8 cellular contexts compared by ENCODE assay signal in the genomic region with DNA sequence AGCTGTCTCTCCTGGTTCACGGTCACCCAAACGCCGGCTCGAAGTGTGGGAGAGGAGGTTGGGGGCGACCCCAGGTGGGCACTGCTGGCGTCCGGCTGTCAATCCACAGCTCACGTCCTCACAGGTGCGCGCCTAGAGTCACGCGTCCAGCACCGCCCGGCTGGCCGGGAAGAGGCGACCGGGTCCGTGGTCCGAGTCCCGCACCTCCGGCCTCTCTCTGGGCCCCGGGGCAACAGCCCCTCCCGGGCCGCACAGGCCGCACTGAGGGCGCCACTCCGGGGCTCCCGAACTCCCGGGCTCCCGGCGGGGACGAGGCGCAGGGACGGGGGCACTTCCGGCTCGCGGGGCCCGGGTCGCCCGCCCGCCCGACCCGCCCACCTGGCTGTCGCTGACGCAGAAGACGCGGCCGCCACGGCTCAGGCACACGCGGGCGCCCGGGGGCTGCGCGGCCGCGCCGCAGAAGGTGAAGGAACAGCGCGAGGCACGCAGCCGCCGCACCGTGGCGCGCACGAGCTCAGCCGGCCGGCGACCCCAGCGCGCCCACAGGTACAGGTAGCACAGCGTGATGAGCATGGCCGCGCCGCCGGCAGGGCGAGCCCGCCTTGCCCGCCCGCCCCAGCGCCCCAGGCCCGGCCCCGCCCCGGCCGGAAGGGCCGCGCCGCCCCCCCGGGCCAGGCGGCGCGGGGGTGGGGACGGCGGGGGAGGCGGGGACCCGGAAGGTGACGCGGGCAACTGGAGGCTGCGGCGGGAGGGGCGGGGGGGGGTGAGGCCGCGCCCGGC. TPM values are rescaled to one million over a fixed set of nuclear protein-coding genes. Genes with fewer than 3 reads are reported as not detected.
DNase-seq lines count a peak whose midpoint lies in the region; ATAC-seq and TF ChIP-seq lines count a peak whose summit lies in the region.

A gene (minus strand): TSS at position 604 of the 780 bp plus-strand sequence. CDS start 31 bp downstream, at position 573.

- intact Hi-C loops in gastrocnemius medialis (cut with DNase I; ENCODE audit: low total_unique reads): loop anchor here (1.0 to 10.0 kb wide), 2 partner anchors 24 to 119 kb away; no protein-coding TSS in a partner anchor

- in situ Hi-C loops in gastrocnemius medialis (cut with MboI; ENCODE audit: low sequenced_read_pairs in 4 of 4): no loop called here

- no peaks in the 10 kb centered on the region for H3K27me3 ChIP-seq in hepatocyte
- no peaks in the 10 kb centered on the region for H3K27me3 ChIP-seq in gastrocnemius medialis

- peak within 1 kb of the TSS; percentile 88 for H3K4me3 Mint-ChIP-seq in T-helper 17 cell

- H3K9me3 ChIP-seq in T-helper 17 cell (ENCODE audit: control insufficient read depth, low read length, poor library complexity, severe bottlenecking) (no peaks in the 10 kb centered on the region), hepatocyte (ENCODE audit: low read depth) (no peaks in the 10 kb centered on the region), gastrocnemius medialis (no peaks in the 10 kb centered on the region)

- no peaks in the 10 kb centered on the region for H3K9me2 ChIP-seq in hepatocyte (replicated peaks; ENCODE audit: insufficient read depth)

- H3K79me2 ChIP-seq in hepatocyte: peaks cover 5% of the 10 kb centered on the region

- WGBS in hepatocyte (ENCODE audit: low lambda C conversion rate, missing lambda C conversion rate): 1% methylated on average over 58 of the region's 105 CpGs

- DNase-seq in HEK293T (ENCODE audit: extremely low spot score): peak; percentile 74
- DNase-seq in NB4 (ENCODE audit: low read depth): peak; percentile 78
- DNase-seq in T-helper 17 cell: peak; percentile 64 to 74 (median 74)
- DNase-seq in amygdala (lab: John Stamatoyannopoulos, UW): peak in 34 of 56 donors; percentile 13 to 83 (median 44)
- peak; percentile 89 for DNase-seq in hepatocyte (ENCODE audit: low spot score)
- peak; percentile 17 to 60 for DNase-seq in gastrocnemius medialis
- DNase-seq in pons (ENCODE audit: low spot score): no peak

- peak within 1 kb of the TSS; percentile 21 for H3K27ac Mint-ChIP-seq in T-helper 17 cell

- TF ChIP-seq POLR2A in NB4 (IDR thresholded peaks at IDR 0.05; ENCODE audit: extremely low read depth, insufficient read length): peak; percentile 56
- TF ChIP-seq POLR2A in gastrocnemius medialis (IDR thresholded peaks at IDR 0.05): peak in 1 of 2 donors; percentile 67

- H4K20me1 ChIP-seq in hepatocyte (ENCODE audit: insufficient read depth, poor library complexity, severe bottlenecking): no peaks in the 10 kb centered on the region

- CTCF ChIA-PET in HEK293T (lab: Yijun Ruan, JAX): interaction anchor here (0.6 to 1.7 kb wide), 7 partner anchors 11 to 650 kb away, joined by 3 to 4 read pairs (median 3); no protein-coding TSS in a partner anchor

- peak within 1 kb of the TSS; percentile 91 for H2AFZ ChIP-seq in hepatocyte

- peaks cover 7% of the 10 kb centered on the region for H3K4me1 ChIP-seq in hepatocyte (ENCODE audit: insufficient read depth)
- peaks cover 9 to 23% of the 10 kb centered on the region in 2 donors for H3K4me1 ChIP-seq in gastrocnemius medialis

- ATAC-seq in T-helper 17 cell (peak; percentile 94), gastrocnemius medialis (peak; percentile 70 to 75)

- H3K4me3 ChIP-seq in NB4 (ENCODE audit: low read depth, low read length): peak within 1 kb of the TSS; percentile 66
- H3K4me3 ChIP-seq in hepatocyte: peak within 1 kb of the TSS; percentile 92
- H3K4me3 ChIP-seq in gastrocnemius medialis: peak within 1 kb of the TSS; percentile 65 to 78 (median 70)

- H3K36me3 Mint-ChIP-seq in T-helper 17 cell (ENCODE audit: low read depth): no peaks in the 10 kb centered on the region

- peak; percentile 43; the same call in 1 of the 3 replicates for TF ChIP-seq CTCF in GM12872 (IDR thresholded peaks at IDR 0.05; ENCODE audit: insufficient read depth, low read depth, low read length)
- TF ChIP-seq CTCF in NB4 (IDR thresholded peaks at IDR 0.05; ENCODE audit: low read depth, low read length): no peak
- TF ChIP-seq CTCF in hepatocyte (IDR thresholded peaks at IDR 0.05; ENCODE audit: poor library complexity): peak; percentile 6
- peak in 3 of 5 experiments; percentile 11 to 47 (median 21) for TF ChIP-seq CTCF in gastrocnemius medialis (IDR thresholded peaks at IDR 0.05 in 4 of 5, conservative IDR thresholded peaks at IDR 0.05 in 1 of 5)

- H3K27ac ChIP-seq in hepatocyte (peak within 1 kb of the TSS; percentile 98), gastrocnemius medialis (peak within 1 kb of the TSS; percentile 73 to 89 (median 84))

- H3K36me3 ChIP-seq in hepatocyte (replicated peaks; ENCODE audit: insufficient read depth, low read depth) (no peaks in the 10 kb centered on the region), gastrocnemius medialis (peaks cover 0 to 4% of the 10 kb centered on the region in 2 donors)

- POLR2A ChIA-PET in HEK293T (lab: Yijun Ruan, JAX): interaction anchor here (0.8 to 1.3 kb wide), 7 partner anchors 8 to 40 kb away, joined by 3 to 4 read pairs (median 3); a partner anchor contains a TSS

- peaks cover 10% of the 10 kb centered on the region for H3K4me1 Mint-ChIP-seq in T-helper 17 cell

- peak within 1 kb of the TSS; percentile 97 for H3K4me2 ChIP-seq in hepatocyte

- no peaks in the 10 kb centered on the region for H3K27me3 Mint-ChIP-seq in T-helper 17 cell

TF ChIP-seq in HEK293T, 16 proteins besides CTCF, POLR2A, EP300 and RAD21:
- TF ChIP-seq HDGF (IDR thresholded peaks at IDR 0.05; ENCODE audit: borderline replicate concordance) (no peak), CTBP1 (IDR thresholded peaks at IDR 0.05; ENCODE audit: borderline replicate concordance) (no peak), ELF4 (IDR thresholded peaks at IDR 0.05) (no peak), FOXM1 (IDR thresholded peaks at IDR 0.05; ENCODE audit: borderline replicate concordance) (no peak), ARNT (IDR thresholded peaks at IDR 0.05) (0 out of 2 replicates have a peak, but pooled peaks have one; percentile 34), NFRKB (IDR thresholded peaks at IDR 0.05) (no peak), BHLHE40 (IDR thresholded peaks at IDR 0.05; ENCODE audit: borderline replicate concordance) (no peak), SP1 (IDR thresholded peaks at IDR 0.05) (no peak), SUZ12 (IDR thresholded peaks at IDR 0.05) (no peak), FOXA1 (IDR thresholded peaks at IDR 0.05) (no peak), ZNF384 (IDR thresholded peaks at IDR 0.05) (no peak), L3MBTL2 (conservative IDR thresholded peaks at IDR 0.05) (peak; percentile 27; the same call in 1 of the 2 replicates), LEF1 (IDR thresholded peaks at IDR 0.05; ENCODE audit: borderline replicate concordance) (no peak), FOXK2 (IDR thresholded peaks at IDR 0.05) (no peak), TARDBP (IDR thresholded peaks at IDR 0.05) (no peak)
- TF ChIP-seq, protein P1, sequence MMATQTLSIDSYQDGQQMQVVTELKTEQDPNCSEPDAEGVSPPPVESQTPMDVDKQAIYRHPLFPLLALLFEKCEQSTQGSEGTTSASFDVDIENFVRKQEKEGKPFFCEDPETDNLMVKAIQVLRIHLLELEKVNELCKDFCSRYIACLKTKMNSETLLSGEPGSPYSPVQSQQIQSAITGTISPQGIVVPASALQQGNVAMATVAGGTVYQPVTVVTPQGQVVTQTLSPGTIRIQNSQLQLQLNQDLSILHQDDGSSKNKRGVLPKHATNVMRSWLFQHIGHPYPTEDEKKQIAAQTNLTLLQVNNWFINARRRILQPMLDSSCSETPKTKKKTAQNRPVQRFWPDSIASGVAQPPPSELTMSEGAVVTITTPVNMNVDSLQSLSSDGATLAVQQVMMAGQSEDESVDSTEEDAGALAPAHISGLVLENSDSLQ (IDR thresholded peaks at IDR 0.05): peak; percentile 50; the same call in 1 of the 2 replicates

RNA-seq across cellular contexts. Expression of the gene that starts here (rescaled TPM):
- total RNA-seq in T-helper 17 cell: 10 to 100 TPM; 14.4 to 16.3 TPM
- 16.7 and 30.4 TPM in 2 replicates for total RNA-seq in hepatocyte
- polyA plus RNA-seq in hepatocyte: 9.2 and 10.6 TPM in 2 replicates
- total RNA-seq in gastrocnemius medialis: 10 to 100 TPM; 10.6 to 18.4 (median 15.4) TPM
